In the genomic region with DNA sequence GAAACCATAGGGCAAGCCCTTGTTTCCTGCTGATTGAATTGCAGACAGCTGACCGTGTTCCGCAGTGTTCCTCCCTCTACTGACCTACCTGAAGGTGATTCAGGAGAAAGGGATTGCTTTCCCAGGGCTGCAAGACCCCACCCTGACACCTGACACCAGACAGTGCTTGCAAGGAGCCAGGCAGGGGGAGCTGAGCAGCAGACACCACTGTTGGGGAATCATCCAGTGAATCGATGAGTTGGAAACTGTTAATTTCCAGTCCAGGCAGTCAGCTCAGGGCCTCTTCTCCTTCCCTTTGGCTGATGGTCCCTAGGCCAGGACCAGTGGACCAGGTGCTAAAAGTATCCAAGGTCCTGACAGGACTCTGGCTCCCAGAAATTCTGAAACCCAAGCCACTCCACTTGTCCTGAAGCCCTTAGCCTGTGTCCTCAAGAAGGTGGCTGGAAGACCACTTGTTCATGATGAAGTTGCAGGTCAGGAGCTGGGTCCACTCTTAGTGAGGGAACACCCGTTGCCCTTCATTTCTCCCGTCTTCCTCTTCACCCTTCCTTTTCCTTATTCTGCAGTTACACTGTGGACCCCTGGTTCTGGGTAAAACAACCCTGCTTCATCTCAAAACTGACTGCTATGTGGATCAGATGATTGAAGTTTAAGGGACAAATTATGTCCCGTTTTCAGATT, we compare ENCODE assay signal across 10 cellular contexts. TPM values are rescaled to one million over a fixed set of nuclear protein-coding genes. Genes with fewer than 3 reads are reported as not detected.
DNase-seq lines count a peak whose midpoint lies in the region; ATAC-seq lines count a peak whose summit lies in the region.
"Had no signal": no experiment of that assay in that cellular context is flagged by ENCODE, and none has a peak within 500 bp of the region (broad histone marks: within the 10 kb centered on the region; RNA-seq: fewer than 3 reads in every experiment).

No MANE protein-coding gene starts in this region.

- no peak overlapping the region for H3K4me3 ChIP-seq in SJCRH30
- no peak overlapping the region for H3K4me3 ChIP-seq in rectal smooth muscle tissue (ENCODE audit: low read length)
- H3K4me3 ChIP-seq: lung had no signal

- peak; percentile 22 for DNase-seq in NCI-H446 treated with DMSO at 0.1 percent for 48 hours (lab: John Stamatoyannopoulos, UW)
- no peak for DNase-seq in NCI-H446 (lab: John Stamatoyannopoulos, UW)
- DNase-seq in SJCRH30, result peak; percentile 29 to 51
- no peak for DNase-seq in epithelial cell of prostate (ENCODE audit: low read depth, low spot score)
- no peak for DNase-seq in NCI-H510A (lab: John Stamatoyannopoulos, UW)
- DNase-seq: stimulated activated CD8-positive, alpha-beta memory T cell treated with anti-CD3 and anti-CD28 coated beads, Interleukin-4, amount 100 ng/mL, for 48 hours had no signal

- H3K27ac ChIP-seq in SJCRH30, result no peak overlapping the region
- peak overlapping the region; percentile 97 for H3K27ac ChIP-seq in epithelial cell of prostate
- peak overlapping the region; percentile 40 for H3K27ac ChIP-seq in rectal smooth muscle tissue (ENCODE audit: low read depth, low read length)

- H3K36me3 ChIP-seq in SJCRH30 (peaks cover 41% of the 10 kb centered on the region), rectal smooth muscle tissue (ENCODE audit: control insufficient read depth, insufficient read depth, low read length) (peaks cover 22% of the 10 kb centered on the region)

- ATAC-seq in GM19467 (IDR thresholded peaks at IDR 0.05; ENCODE audit: unreplicated experiment) (no peak), HG03095 (IDR thresholded peaks at IDR 0.05; ENCODE audit: unreplicated experiment) (no peak)

- H3K9me3 ChIP-seq in SJCRH30 (replicated peaks), result no peaks in the 10 kb centered on the region

- peaks cover 32% of the 10 kb centered on the region for H3K4me1 ChIP-seq in SJCRH30
- peaks cover 16% of the 10 kb centered on the region for H3K4me1 ChIP-seq in rectal smooth muscle tissue (ENCODE audit: control insufficient read depth, insufficient read depth, low read length)

- H3K27me3 ChIP-seq in SJCRH30, result no peaks in the 10 kb centered on the region
- no peaks in the 10 kb centered on the region for H3K27me3 ChIP-seq in rectal smooth muscle tissue (ENCODE audit: control insufficient read depth, insufficient read depth, low read length)

- H3K9ac ChIP-seq in rectal smooth muscle tissue (ENCODE audit: low read length), result no peak overlapping the region

RNA-seq across cellular contexts. Expression of a gene that starts 9.5 kb away (rescaled TPM):
- total RNA-seq in SJCRH30 (2014; rRNA removed; shearing (Covaris generic)), result 40.6 and 51.4 TPM in 2 replicates

RNA-seq across cellular contexts. Expression of a gene that starts 10.1 kb away (rescaled TPM):
- total RNA-seq in SJCRH30 (2014; rRNA removed; shearing (Covaris generic)), result 29.0 and 31.5 TPM in 2 replicates

RNA-seq across cellular contexts. Expression of a gene that starts 53.9 kb away (rescaled TPM):
- total RNA-seq in SJCRH30 (2014; rRNA removed; shearing (Covaris generic)), result 4.3 and 8.8 TPM in 2 replicates

Comparison
In these comparisons a context has a peak if more than half of its experiments do, and no peak if none do; other contexts are left out.
1. DNase-seq: peak in NCI-H446 treated with DMSO at 0.1 percent for 48 hours (single experiment) and SJCRH30 (2 of 2); none in NCI-H446 (0 of 2), epithelial cell of prostate (single experiment) and NCI-H510A (single experiment).